Comparison of ENCODE assay signal across 1 cellular context in genomic region chr19:3984908-3985642, GRCh38.
TF ChIP-seq lines count a peak whose summit lies in the region.

Gene EEF2 (minus strand): TSS chr19:3985463. CDS start chr19:3985380, 83 bp downstream.

TF ChIP-seq in HepG2, 621 proteins besides CTCF, POLR2A, EP300 and RAD21 (continued from another document and continues in another):
- TF ChIP-seq, protein P1, sequence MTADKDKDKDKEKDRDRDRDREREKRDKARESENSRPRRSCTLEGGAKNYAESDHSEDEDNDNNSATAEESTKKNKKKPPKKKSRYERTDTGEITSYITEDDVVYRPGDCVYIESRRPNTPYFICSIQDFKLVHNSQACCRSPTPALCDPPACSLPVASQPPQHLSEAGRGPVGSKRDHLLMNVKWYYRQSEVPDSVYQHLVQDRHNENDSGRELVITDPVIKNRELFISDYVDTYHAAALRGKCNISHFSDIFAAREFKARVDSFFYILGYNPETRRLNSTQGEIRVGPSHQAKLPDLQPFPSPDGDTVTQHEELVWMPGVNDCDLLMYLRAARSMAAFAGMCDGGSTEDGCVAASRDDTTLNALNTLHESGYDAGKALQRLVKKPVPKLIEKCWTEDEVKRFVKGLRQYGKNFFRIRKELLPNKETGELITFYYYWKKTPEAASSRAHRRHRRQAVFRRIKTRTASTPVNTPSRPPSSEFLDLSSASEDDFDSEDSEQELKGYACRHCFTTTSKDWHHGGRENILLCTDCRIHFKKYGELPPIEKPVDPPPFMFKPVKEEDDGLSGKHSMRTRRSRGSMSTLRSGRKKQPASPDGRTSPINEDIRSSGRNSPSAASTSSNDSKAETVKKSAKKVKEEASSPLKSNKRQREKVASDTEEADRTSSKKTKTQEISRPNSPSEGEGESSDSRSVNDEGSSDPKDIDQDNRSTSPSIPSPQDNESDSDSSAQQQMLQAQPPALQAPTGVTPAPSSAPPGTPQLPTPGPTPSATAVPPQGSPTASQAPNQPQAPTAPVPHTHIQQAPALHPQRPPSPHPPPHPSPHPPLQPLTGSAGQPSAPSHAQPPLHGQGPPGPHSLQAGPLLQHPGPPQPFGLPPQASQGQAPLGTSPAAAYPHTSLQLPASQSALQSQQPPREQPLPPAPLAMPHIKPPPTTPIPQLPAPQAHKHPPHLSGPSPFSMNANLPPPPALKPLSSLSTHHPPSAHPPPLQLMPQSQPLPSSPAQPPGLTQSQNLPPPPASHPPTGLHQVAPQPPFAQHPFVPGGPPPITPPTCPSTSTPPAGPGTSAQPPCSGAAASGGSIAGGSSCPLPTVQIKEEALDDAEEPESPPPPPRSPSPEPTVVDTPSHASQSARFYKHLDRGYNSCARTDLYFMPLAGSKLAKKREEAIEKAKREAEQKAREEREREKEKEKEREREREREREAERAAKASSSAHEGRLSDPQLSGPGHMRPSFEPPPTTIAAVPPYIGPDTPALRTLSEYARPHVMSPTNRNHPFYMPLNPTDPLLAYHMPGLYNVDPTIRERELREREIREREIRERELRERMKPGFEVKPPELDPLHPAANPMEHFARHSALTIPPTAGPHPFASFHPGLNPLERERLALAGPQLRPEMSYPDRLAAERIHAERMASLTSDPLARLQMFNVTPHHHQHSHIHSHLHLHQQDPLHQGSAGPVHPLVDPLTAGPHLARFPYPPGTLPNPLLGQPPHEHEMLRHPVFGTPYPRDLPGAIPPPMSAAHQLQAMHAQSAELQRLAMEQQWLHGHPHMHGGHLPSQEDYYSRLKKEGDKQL (CRISPR knock-in tag; IDR thresholded peaks at IDR 0.05; ENCODE audit: low read depth), result no peak
- TF ChIP-seq MTF1 (CRISPR knock-in tag; IDR thresholded peaks at IDR 0.05), result no peak
- TF ChIP-seq ZNF784 (CRISPR knock-in tag; IDR thresholded peaks at IDR 0.05; ENCODE audit: borderline replicate concordance), result peak; percentile 74; the same call in 1 of the 2 replicates
- TF ChIP-seq CREB3 (CRISPR knock-in tag; IDR thresholded peaks at IDR 0.05), result no peak
- TF ChIP-seq ZFP90 (CRISPR knock-in tag; IDR thresholded peaks at IDR 0.05; ENCODE audit: borderline replicate concordance), result peak; percentile 96
- TF ChIP-seq GATAD2A (CRISPR knock-in tag; IDR thresholded peaks at IDR 0.05), result no peak; the same call in 1 of the 2 replicates
- TF ChIP-seq ZNF335 (CRISPR knock-in tag; IDR thresholded peaks at IDR 0.05), result 0 out of 2 replicates have a peak, but pooled peaks have one; percentile 29
- TF ChIP-seq, protein P2, sequence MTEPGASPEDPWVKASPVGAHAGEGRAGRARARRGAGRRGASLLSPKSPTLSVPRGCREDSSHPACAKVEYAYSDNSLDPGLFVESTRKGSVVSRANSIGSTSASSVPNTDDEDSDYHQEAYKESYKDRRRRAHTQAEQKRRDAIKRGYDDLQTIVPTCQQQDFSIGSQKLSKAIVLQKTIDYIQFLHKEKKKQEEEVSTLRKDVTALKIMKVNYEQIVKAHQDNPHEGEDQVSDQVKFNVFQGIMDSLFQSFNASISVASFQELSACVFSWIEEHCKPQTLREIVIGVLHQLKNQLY (CRISPR knock-in tag; IDR thresholded peaks at IDR 0.05), result no peak
- peak; percentile 100 for TF ChIP-seq POLR2AphosphoS5 (IDR thresholded peaks at IDR 0.05; ENCODE audit: low read depth, low read length)
- no peak; the same call in 1 of the 2 replicates for TF ChIP-seq PITX1 (CRISPR knock-in tag; IDR thresholded peaks at IDR 0.05)
- TF ChIP-seq HOXD1 (CRISPR knock-in tag; IDR thresholded peaks at IDR 0.05), result peak; percentile 53; the same call in 1 of the 2 replicates
- TF ChIP-seq RARG (CRISPR knock-in tag; IDR thresholded peaks at IDR 0.05; ENCODE audit: low read depth), result no peak
- no peak for TF ChIP-seq WIZ (CRISPR knock-in tag; IDR thresholded peaks at IDR 0.05)
- TF ChIP-seq U2AF2 (IDR thresholded peaks at IDR 0.05; ENCODE audit: low read depth, low read length), result no peak
- TF ChIP-seq ZNF580 (CRISPR knock-in tag; IDR thresholded peaks at IDR 0.05; ENCODE audit: borderline replicate concordance, low read depth), result peak; percentile 90; the same call in 1 of the 2 replicates
- TF ChIP-seq TCF7 (IDR thresholded peaks at IDR 0.05; ENCODE audit: low read depth), result no peak
- TF ChIP-seq, protein P3, sequence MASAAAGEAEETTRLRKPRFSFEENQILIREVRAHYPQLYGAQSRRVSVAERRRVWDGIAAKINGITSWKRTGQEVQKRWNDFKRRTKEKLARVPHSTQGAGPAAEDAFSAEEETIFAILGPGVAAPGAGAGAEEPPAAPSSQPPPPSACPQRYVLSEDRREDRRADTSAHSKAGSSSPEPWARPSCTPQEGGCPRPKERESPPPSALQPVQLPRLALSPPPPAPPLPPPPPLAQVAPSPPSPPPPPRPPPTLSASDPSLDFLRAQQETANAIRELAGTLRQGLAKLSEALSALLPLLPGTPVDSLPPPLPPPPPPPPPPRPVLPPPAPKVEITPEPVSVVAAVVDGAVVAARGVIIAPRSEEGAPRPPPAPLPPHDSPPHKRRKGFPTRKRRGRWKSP (CRISPR knock-in tag; IDR thresholded peaks at IDR 0.05), result no peak
- no peak for TF ChIP-seq ZNF263 (CRISPR knock-in tag; IDR thresholded peaks at IDR 0.05)
- peak; percentile 97 for TF ChIP-seq DR1 (CRISPR knock-in tag; IDR thresholded peaks at IDR 0.05)
- TF ChIP-seq CENPT (CRISPR knock-in tag; IDR thresholded peaks at IDR 0.05; ENCODE audit: low read depth), result no peak; the same call in 1 of the 2 replicates
- TF ChIP-seq RCOR2 (CRISPR knock-in tag; IDR thresholded peaks at IDR 0.05), result no peak
- no peak; the same call in 1 of the 2 replicates for TF ChIP-seq ZNF660 (CRISPR knock-in tag; IDR thresholded peaks at IDR 0.05; ENCODE audit: borderline replicate concordance, low read depth)
- TF ChIP-seq ZNF598 (CRISPR knock-in tag; IDR thresholded peaks at IDR 0.05; ENCODE audit: borderline replicate concordance), result peak; percentile 85; the same call in 1 of the 2 replicates
- TF ChIP-seq, protein P4, sequence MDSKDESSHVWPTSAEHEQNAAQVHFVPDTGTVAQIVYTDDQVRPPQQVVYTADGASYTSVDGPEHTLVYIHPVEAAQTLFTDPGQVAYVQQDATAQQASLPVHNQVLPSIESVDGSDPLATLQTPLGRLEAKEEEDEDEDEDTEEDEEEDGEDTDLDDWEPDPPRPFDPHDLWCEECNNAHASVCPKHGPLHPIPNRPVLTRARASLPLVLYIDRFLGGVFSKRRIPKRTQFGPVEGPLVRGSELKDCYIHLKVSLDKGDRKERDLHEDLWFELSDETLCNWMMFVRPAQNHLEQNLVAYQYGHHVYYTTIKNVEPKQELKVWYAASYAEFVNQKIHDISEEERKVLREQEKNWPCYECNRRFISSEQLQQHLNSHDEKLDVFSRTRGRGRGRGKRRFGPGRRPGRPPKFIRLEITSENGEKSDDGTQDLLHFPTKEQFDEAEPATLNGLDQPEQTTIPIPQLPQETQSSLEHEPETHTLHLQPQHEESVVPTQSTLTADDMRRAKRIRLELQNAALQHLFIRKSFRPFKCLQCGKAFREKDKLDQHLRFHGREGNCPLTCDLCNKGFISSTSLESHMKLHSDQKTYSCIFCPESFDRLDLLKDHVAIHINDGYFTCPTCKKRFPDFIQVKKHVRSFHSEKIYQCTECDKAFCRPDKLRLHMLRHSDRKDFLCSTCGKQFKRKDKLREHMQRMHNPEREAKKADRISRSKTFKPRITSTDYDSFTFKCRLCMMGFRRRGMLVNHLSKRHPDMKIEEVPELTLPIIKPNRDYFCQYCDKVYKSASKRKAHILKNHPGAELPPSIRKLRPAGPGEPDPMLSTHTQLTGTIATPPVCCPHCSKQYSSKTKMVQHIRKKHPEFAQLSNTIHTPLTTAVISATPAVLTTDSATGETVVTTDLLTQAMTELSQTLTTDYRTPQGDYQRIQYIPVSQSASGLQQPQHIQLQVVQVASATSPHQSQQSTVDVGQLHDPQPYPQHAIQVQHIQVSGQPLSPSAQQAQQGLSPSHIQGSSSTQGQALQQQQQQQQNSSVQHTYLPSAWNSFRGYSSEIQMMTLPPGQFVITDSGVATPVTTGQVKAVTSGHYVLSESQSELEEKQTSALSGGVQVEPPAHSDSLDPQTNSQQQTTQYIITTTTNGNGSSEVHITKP (CRISPR knock-in tag; IDR thresholded peaks at IDR 0.05; ENCODE audit: low read depth), result no peak
- no peak for TF ChIP-seq ZNF207 (IDR thresholded peaks at IDR 0.05; ENCODE audit: borderline replicate concordance)
- TF ChIP-seq HMG20A (CRISPR knock-in tag; IDR thresholded peaks at IDR 0.05; ENCODE audit: borderline replicate concordance), result no peak; the same call in 1 of the 2 replicates
- TF ChIP-seq ZNF329 (CRISPR knock-in tag; IDR thresholded peaks at IDR 0.05; ENCODE audit: low read depth), result peak; percentile 81; the same call in 1 of the 2 replicates
- no peak for TF ChIP-seq ZNF136 (CRISPR knock-in tag; IDR thresholded peaks at IDR 0.05; ENCODE audit: low read depth)
- peak; percentile 62 for TF ChIP-seq RXRB (CRISPR knock-in tag; IDR thresholded peaks at IDR 0.05; ENCODE audit: borderline replicate concordance)
- TF ChIP-seq ZNF280D (CRISPR knock-in tag; IDR thresholded peaks at IDR 0.05), result peak; percentile 70; the same call in 1 of the 2 replicates
- TF ChIP-seq, protein P5, sequence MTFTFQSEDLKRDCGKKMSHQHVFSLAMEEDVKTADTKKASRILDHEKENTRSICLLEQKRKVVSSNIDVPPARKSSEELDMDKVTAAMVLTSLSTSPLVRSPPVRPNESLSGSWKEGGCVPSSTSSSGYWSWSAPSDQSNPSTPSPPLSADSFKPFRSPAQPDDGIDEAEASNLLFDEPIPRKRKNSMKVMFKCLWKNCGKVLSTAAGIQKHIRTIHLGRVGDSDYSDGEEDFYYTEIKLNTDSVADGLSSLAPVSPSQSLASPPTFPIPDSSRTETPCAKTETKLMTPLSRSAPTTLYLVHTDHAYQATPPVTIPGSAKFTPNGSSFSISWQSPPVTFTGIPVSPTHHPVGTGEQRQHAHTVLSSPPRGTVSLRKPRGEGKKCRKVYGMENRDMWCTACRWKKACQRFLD (CRISPR knock-in tag; IDR thresholded peaks at IDR 0.05; ENCODE audit: borderline replicate concordance), result peak; percentile 95; the same call in 1 of the 2 replicates
- TF ChIP-seq, protein P6, sequence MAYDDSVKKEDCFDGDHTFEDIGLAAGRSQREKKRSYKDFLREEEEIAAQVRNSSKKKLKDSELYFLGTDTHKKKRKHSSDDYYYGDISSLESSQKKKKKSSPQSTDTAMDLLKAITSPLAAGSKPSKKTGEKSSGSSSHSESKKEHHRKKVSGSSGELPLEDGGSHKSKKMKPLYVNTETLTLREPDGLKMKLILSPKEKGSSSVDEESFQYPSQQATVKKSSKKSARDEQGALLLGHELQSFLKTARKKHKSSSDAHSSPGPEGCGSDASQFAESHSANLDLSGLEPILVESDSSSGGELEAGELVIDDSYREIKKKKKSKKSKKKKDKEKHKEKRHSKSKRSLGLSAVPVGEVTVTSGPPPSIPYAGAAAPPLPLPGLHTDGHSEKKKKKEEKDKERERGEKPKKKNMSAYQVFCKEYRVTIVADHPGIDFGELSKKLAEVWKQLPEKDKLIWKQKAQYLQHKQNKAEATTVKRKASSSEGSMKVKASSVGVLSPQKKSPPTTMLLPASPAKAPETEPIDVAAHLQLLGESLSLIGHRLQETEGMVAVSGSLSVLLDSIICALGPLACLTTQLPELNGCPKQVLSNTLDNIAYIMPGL (CRISPR knock-in tag; IDR thresholded peaks at IDR 0.05; ENCODE audit: borderline replicate concordance in 1 of 2, low read depth in 1 of 2), result peak; percentile 80 to 93
- no peak for TF ChIP-seq ZNF121 (CRISPR knock-in tag; IDR thresholded peaks at IDR 0.05)
- TF ChIP-seq PBX2 (CRISPR knock-in tag; IDR thresholded peaks at IDR 0.05), result no peak
- no peak for TF ChIP-seq PCBP1 (IDR thresholded peaks at IDR 0.05; ENCODE audit: borderline replicate concordance, low read depth, low read length)
- TF ChIP-seq ZNF891 (CRISPR knock-in tag; IDR thresholded peaks at IDR 0.05), result peak; percentile 97
